15 cellular contexts compared by ENCODE assay signal in the genomic region with DNA sequence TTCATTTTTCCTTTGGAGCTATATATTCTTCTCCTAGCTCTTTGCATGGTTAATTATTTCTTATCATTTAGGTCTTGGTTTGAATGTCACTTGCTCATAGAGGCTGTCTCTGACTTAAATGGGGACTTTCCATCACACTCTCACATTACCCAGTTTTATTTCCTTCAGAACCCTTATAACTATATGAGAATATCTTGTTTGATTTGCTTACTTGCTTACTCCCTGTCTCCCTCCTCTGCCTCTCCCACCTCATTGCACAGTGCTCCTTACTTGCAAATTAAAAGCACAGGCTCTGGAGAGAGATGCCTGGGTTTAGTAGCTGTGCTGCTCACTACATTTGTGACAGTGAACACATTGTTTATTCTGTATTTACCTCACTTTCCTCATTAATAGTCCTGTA.
DNase-seq lines count a peak whose midpoint lies in the region; ATAC-seq and TF ChIP-seq lines count a peak whose summit lies in the region.
"Had no signal": no experiment of that assay in that cellular context is flagged by ENCODE, and none has a peak within 500 bp of the region (broad histone marks: within the 10 kb centered on the region; RNA-seq: fewer than 3 reads in every experiment).

No MANE protein-coding gene starts in this region.

- peak; percentile 71 for ATAC-seq in HG03432 (IDR thresholded peaks at IDR 0.05; ENCODE audit: unreplicated experiment)
- no peak for ATAC-seq in upper lobe of left lung (ENCODE audit: low FRiP score in 2 of 2)
- no peak for ATAC-seq in stimulated activated effector memory CD8-positive, alpha-beta T cell treated with anti-CD3 and anti-CD28 coated beads, Interleukin-12 subunit alpha, Interleukin-12 subunit beta, amount 100 ng/mL, for 72 hours

- no peak overlapping the region for H3K4me3 ChIP-seq in neural progenitor cell
- no peak overlapping the region for H3K4me3 ChIP-seq in upper lobe of left lung
- H3K4me3 ChIP-seq: lower lobe of right lung had no signal

- H4K20me1 ChIP-seq in neural progenitor cell (ENCODE audit: low read depth) = peaks cover 21% of the 10 kb centered on the region

- H3K27me3 Mint-ChIP-seq in chondrocyte (ENCODE audit: low read depth) (no peaks in the 10 kb centered on the region), neural progenitor cell (ENCODE audit: insufficient read depth, low read depth) (peaks cover 3% of the 10 kb centered on the region)

- H3K4me3 Mint-ChIP-seq in chondrocyte (ENCODE audit: unreplicated experiment) (no peak overlapping the region), neural progenitor cell (no peak overlapping the region)
- H3K4me3 Mint-ChIP-seq in stimulated activated effector memory CD8-positive, alpha-beta T cell treated with anti-CD3 and anti-CD28 coated beads, Interleukin-12 subunit alpha, Interleukin-12 subunit beta, amount 100 ng/mL, for 72 hours = no peak overlapping the region

- H3K4me2 ChIP-seq in neural progenitor cell = peak overlapping the region; percentile 40

- TF ChIP-seq CTCF in GM10248 (IDR thresholded peaks at IDR 0.05; ENCODE audit: control extremely low read depth, extremely low read depth, low read depth, missing control alignments) = peak; percentile 23
- TF ChIP-seq CTCF in chondrocyte (IDR thresholded peaks at IDR 0.05) = peak; percentile 57
- no peak for TF ChIP-seq CTCF in neural progenitor cell (IDR thresholded peaks at IDR 0.05)
- TF ChIP-seq CTCF in upper lobe of left lung (IDR thresholded peaks at IDR 0.05) = no peak

- TF ChIP-seq POLR2A in upper lobe of left lung (IDR thresholded peaks at IDR 0.05) = no peak

- H3K27ac Mint-ChIP-seq in chondrocyte (ENCODE audit: unreplicated experiment) (peak overlapping the region; percentile 68), neural progenitor cell (no peak overlapping the region)
- no peak overlapping the region for H3K27ac Mint-ChIP-seq in stimulated activated effector memory CD8-positive, alpha-beta T cell treated with anti-CD3 and anti-CD28 coated beads, Interleukin-12 subunit alpha, Interleukin-12 subunit beta, amount 100 ng/mL, for 72 hours

- H3K27ac ChIP-seq in neural progenitor cell (peak overlapping the region; percentile 17), upper lobe of left lung (no peak overlapping the region)
- H3K27ac ChIP-seq: lower lobe of right lung had no signal

- no peaks in the 10 kb centered on the region for H3F3A ChIP-seq in neural progenitor cell (ENCODE audit: low read depth)

- H3K9me3 Mint-ChIP-seq in chondrocyte (ENCODE audit: low read depth) (no peaks in the 10 kb centered on the region), neural progenitor cell (no peaks in the 10 kb centered on the region)
- H3K9me3 Mint-ChIP-seq in stimulated activated effector memory CD8-positive, alpha-beta T cell treated with anti-CD3 and anti-CD28 coated beads, Interleukin-12 subunit alpha, Interleukin-12 subunit beta, amount 100 ng/mL, for 72 hours = no peaks in the 10 kb centered on the region

- peaks cover 60% of the 10 kb centered on the region for H3K79me2 ChIP-seq in neural progenitor cell (ENCODE audit: low read depth)

- CTCF ChIA-PET in GM10248 (lab: Yijun Ruan, JAX) = interaction anchor here (1.1 to 2.4 kb wide), 5 partner anchors 10 to 29 kb away, joined by 3 to 9 read pairs (median 5); no protein-coding TSS in a partner anchor

- H3K9me3 ChIP-seq in neural progenitor cell (ENCODE audit: low read depth) (no peaks in the 10 kb centered on the region), upper lobe of left lung (no peaks in the 10 kb centered on the region)
- H3K9me3 ChIP-seq: lower lobe of right lung had no signal

- DNase-seq in GM10248 (ENCODE audit: extremely low spot score) (no peak), chondrocyte (ENCODE audit: low spot score) (no peak), neural progenitor cell (ENCODE audit: low spot score) (no peak), upper lobe of left lung (no peak), NCI-H748 treated with DMSO at 0.1 percent for 48 hours (lab: John Stamatoyannopoulos, UW) (no peak), globus pallidus (ENCODE audit: low spot score) (no peak)
- DNase-seq in stimulated activated effector memory CD8-positive, alpha-beta T cell treated with anti-CD3 and anti-CD28 coated beads, Interleukin-12 subunit alpha, Interleukin-12 subunit beta, amount 100 ng/mL, for 72 hours (ENCODE audit: low spot score in 2 of 2) = no peak
- DNase-seq: activated T-cell treated with anti-CD3 and anti-CD28 coated beads, Interleukin-2, amount 50 U/mL, for 48 hours; effector CD4-positive, alpha-beta T cell; GF-D8; GOT3; lower lobe of right lung; NCI-H2227 treated with DMSO at 0.1 percent for 48 hours; trophoblast cell had no signal

- TF ChIP-seq EP300 in upper lobe of left lung (IDR thresholded peaks at IDR 0.05) = no peak

- no peak overlapping the region for H3K9ac ChIP-seq in neural progenitor cell

- no peaks in the 10 kb centered on the region for H3K27me3 ChIP-seq in neural progenitor cell
- H3K27me3 ChIP-seq in upper lobe of left lung = no peaks in the 10 kb centered on the region

- H3K36me3 ChIP-seq in neural progenitor cell (no peaks in the 10 kb centered on the region), upper lobe of left lung (no peaks in the 10 kb centered on the region)
- H3K36me3 ChIP-seq: lower lobe of right lung had no signal

- H3K4me1 ChIP-seq in neural progenitor cell (peaks cover 38% of the 10 kb centered on the region), upper lobe of left lung (peaks cover 3 to 17% (median 10%) of the 10 kb centered on the region in 4 donors)

- H3K36me3 Mint-ChIP-seq in chondrocyte (ENCODE audit: low read depth) (peaks cover 6% of the 10 kb centered on the region), neural progenitor cell (peaks cover 35% of the 10 kb centered on the region)
- no peaks in the 10 kb centered on the region for H3K36me3 Mint-ChIP-seq in stimulated activated effector memory CD8-positive, alpha-beta T cell treated with anti-CD3 and anti-CD28 coated beads, Interleukin-12 subunit alpha, Interleukin-12 subunit beta, amount 100 ng/mL, for 72 hours

- POLR2A ChIA-PET in GM10248 (lab: Yijun Ruan, JAX) = interaction anchor here (0.7 kb wide), 1 partner anchor 29 kb away, joined by 3 read pairs; no protein-coding TSS in a partner anchor

- no peak overlapping the region for H2AFZ ChIP-seq in neural progenitor cell (replicated peaks)

- peaks cover 43% of the 10 kb centered on the region for H3K4me1 Mint-ChIP-seq in chondrocyte (ENCODE audit: low read depth)
- H3K4me1 Mint-ChIP-seq in neural progenitor cell = peaks cover 49% of the 10 kb centered on the region
- H3K4me1 Mint-ChIP-seq in stimulated activated effector memory CD8-positive, alpha-beta T cell treated with anti-CD3 and anti-CD28 coated beads, Interleukin-12 subunit alpha, Interleukin-12 subunit beta, amount 100 ng/mL, for 72 hours = no peaks in the 10 kb centered on the region

Comparison
In these comparisons a context has a peak if more than half of its experiments do, and no peak if none do; other contexts are left out.
1. CTCF ChIP-seq: peak in GM10248 (single experiment) and chondrocyte (single experiment); none in neural progenitor cell (single experiment) and upper lobe of left lung (0 of 6).